ENCODE assay signal across 9 cellular contexts in genomic region chr12:104670439-104671406, GRCh38.
A peak's percentile ranks its signal among the peaks of the same experiment; 100 is the strongest.
DNase-seq lines count a peak whose midpoint lies in the region; ATAC-seq and TF ChIP-seq lines count a peak whose summit lies in the region.
"Had no signal": no experiment of that assay in that cellular context is flagged by ENCODE, and none has a peak within 500 bp of the region (broad histone marks: within the 10 kb centered on the region; RNA-seq: fewer than 3 reads in every experiment).

No MANE protein-coding gene starts in this region.

- H3K36me3 ChIP-seq in OCI-LY3 (replicated peaks; ENCODE audit: low read depth, low read length): no peaks in the 10 kb centered on the region
- peaks cover 0 to 7% (median 0%) of the 10 kb centered on the region in 6 donors for H3K36me3 ChIP-seq in spleen

- intact Hi-C loops in spleen (cut with DNase I; ENCODE audit: low total_unique reads): no loop called here

- H3K9me3 ChIP-seq in OCI-LY3 (ENCODE audit: insufficient read depth, low read length) (no peaks in the 10 kb centered on the region), spleen (no peaks in the 10 kb centered on the region)

- peaks cover 45 to 68% of the 10 kb centered on the region in 2 donors for H3K4me1 Mint-ChIP-seq in effector memory CD8-positive, alpha-beta T cell (ENCODE audit: low read depth in 2 of 2)

- TF ChIP-seq CTCF in OCI-LY3 (IDR thresholded peaks at IDR 0.05; ENCODE audit: low read depth, low read length) (no peak), spleen (IDR thresholded peaks at IDR 0.05 in 8 of 11, conservative IDR thresholded peaks at IDR 0.05 in 3 of 11) (no peak)

- ATAC-seq in GM18907 (IDR thresholded peaks at IDR 0.05; ENCODE audit: unreplicated experiment): peak; percentile 1
- no peak for ATAC-seq in effector memory CD8-positive, alpha-beta T cell (replicated peaks)
- no peak for ATAC-seq in GM19395 (IDR thresholded peaks at IDR 0.05; ENCODE audit: unreplicated experiment)

- H3K27ac Mint-ChIP-seq in effector memory CD8-positive, alpha-beta T cell: peak overlapping the region; percentile 92 to 94

- peaks cover 10% of the 10 kb centered on the region for H3K36me3 Mint-ChIP-seq in effector memory CD8-positive, alpha-beta T cell (ENCODE audit: insufficient read depth)

- peak overlapping the region; percentile 94 for H3K27ac ChIP-seq in OCI-LY3 (ENCODE audit: low read length)
- peak overlapping the region in 7 of 8 donors; percentile 51 to 88 (median 77) for H3K27ac ChIP-seq in spleen

- H4K20me1 ChIP-seq in OCI-LY3 (ENCODE audit: insufficient read depth, low read length): no peaks in the 10 kb centered on the region

- no peak for TF ChIP-seq POLR2A in spleen (IDR thresholded peaks at IDR 0.05)

- no peaks in the 10 kb centered on the region for H3K27me3 Mint-ChIP-seq in effector memory CD8-positive, alpha-beta T cell

- WGBS in spleen, 5 donors: 54 to 69% (median 57%) methylated on average over 6 of the region's 6 CpGs

- no peak for DNase-seq in effector memory CD8-positive, alpha-beta T cell
- DNase-seq in spleen (no peak), D341Med (ENCODE audit: low spot score) (no peak)
- no peak for DNase-seq in activated CD4-positive, CD25-positive, alpha-beta regulatory T cell (lab: John Stamatoyannopoulos, UW)
- no peak for DNase-seq in stimulated activated CD8-positive, alpha-beta memory T cell treated with anti-CD3 and anti-CD28 coated beads, Interleukin-4, amount 100 ng/mL, for 48 hours
- DNase-seq: retina had no signal

- H3K4me1 ChIP-seq in OCI-LY3 (ENCODE audit: low read length) (peaks cover 55% of the 10 kb centered on the region), spleen (peaks cover 39 to 82% (median 55%) of the 10 kb centered on the region in 6 donors)

- H2AFZ ChIP-seq in OCI-LY3 (ENCODE audit: low read depth, low read length): peak overlapping the region; percentile 65

- H3K27me3 ChIP-seq in OCI-LY3 (ENCODE audit: low read depth, low read length): no peaks in the 10 kb centered on the region
- H3K27me3 ChIP-seq in spleen (replicated peaks in 1 of 7): no peaks in the 10 kb centered on the region

- peak overlapping the region; percentile 79 for H3K9ac ChIP-seq in OCI-LY3 (ENCODE audit: low read length)

- H3K4me3 ChIP-seq in OCI-LY3 (ENCODE audit: low read length) (peak overlapping the region; percentile 65), spleen (peak overlapping the region in 1 of 8 donors; percentile 54)

- peak overlapping the region; percentile 61 to 62 for H3K4me3 Mint-ChIP-seq in effector memory CD8-positive, alpha-beta T cell

- peak overlapping the region; percentile 89 for H3K4me2 ChIP-seq in OCI-LY3 (ENCODE audit: low read length)

- no peaks in the 10 kb centered on the region for H3K79me2 ChIP-seq in OCI-LY3 (ENCODE audit: low read length)

- H3K9me3 Mint-ChIP-seq in effector memory CD8-positive, alpha-beta T cell: no peaks in the 10 kb centered on the region
